ENCODE assay signal across 8 cellular contexts in the genomic region with DNA sequence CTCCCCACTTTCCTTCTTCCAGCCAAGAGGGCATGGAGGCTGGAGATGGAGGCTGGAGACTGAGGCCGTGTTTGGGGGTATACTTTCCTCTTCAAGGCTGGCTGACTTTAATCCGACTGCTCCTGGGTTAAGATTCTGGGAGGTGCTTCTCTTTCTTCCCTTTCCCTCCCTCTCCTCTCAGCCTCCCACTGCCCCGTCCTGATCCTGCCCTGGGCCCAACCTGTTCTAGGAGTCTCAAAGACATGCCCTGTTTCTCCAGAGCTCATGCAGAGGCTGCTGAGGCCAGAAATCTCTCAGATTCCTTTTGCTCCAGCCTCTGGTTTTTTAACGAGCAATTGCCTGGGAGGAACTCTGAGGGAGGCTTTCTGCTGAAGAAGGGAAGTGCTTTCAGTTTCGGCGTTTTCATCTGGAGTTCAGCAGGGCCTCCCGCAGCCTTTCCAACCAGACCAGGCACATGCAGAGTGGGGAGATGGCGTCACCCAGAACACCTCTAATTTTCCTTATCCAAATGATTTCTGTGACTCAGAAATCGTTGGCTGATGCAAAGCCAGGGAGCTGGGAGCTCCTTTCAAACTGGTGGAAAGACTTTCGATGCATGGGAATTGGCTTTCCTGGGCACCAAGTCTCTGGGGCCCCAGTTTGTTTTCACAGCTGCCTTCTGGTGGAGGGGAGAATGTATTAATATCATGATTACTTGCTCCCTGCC. TPM values are rescaled to one million over a fixed set of nuclear protein-coding genes. Genes with fewer than 3 reads are reported as not detected.
DNase-seq lines count a peak whose midpoint lies in the region; ATAC-seq and TF ChIP-seq lines count a peak whose summit lies in the region.

No MANE protein-coding gene starts in this region.

- H3K36me3 Mint-ChIP-seq in dendritic cell treated with granulocyte-macrophage colony-stimulating factor and Interleukin-4, amounts not matched to agents 40 ng/mL and 50 ng/mL, for 4 days (ENCODE audit: low read depth): no peaks in the 10 kb centered on the region
- H3K36me3 Mint-ChIP-seq in natural killer cell: no peaks in the 10 kb centered on the region

- no peaks in the 10 kb centered on the region for H3K27me3 Mint-ChIP-seq in dendritic cell treated with granulocyte-macrophage colony-stimulating factor and Interleukin-4, amounts not matched to agents 40 ng/mL and 50 ng/mL, for 4 days
- H3K27me3 Mint-ChIP-seq in natural killer cell (ENCODE audit: low read depth in 2 of 2): peaks cover 0 to 32% of the 10 kb centered on the region in 2 donors

- intact Hi-C loops in dendritic cell treated with granulocyte-macrophage colony-stimulating factor and Interleukin-4, amounts not matched to agents 40 ng/mL and 50 ng/mL, for 4 days (cut with micrococcal nuclease): no loop called here
- intact Hi-C loops in natural killer cell (cut with micrococcal nuclease): no loop called here

- TF ChIP-seq CTCF in natural killer cell (IDR thresholded peaks at IDR 0.05): no peak

- DNase-seq in ELR (ENCODE audit: low read depth) (peak; percentile 61), NCI-H2227 (lab: John Stamatoyannopoulos, UW; ENCODE audit: unreplicated experiment) (peak; percentile 43), natural killer cell (no peak), mesenteric fat pad (ENCODE audit: low spot score) (no peak), NCI-H82 treated with DMSO at 0.1 percent for 48 hours (lab: John Stamatoyannopoulos, UW; ENCODE audit: unreplicated experiment) (no peak), DMS114 treated with DMSO at 0.1 percent for 48 hours (lab: John Stamatoyannopoulos, UW; ENCODE audit: unreplicated experiment) (no peak)

- no peak for ATAC-seq in natural killer cell
- ATAC-seq in GM18909 (IDR thresholded peaks at IDR 0.05; ENCODE audit: poor library complexity, unreplicated experiment): no peak

- H3K27ac Mint-ChIP-seq in dendritic cell treated with granulocyte-macrophage colony-stimulating factor and Interleukin-4, amounts not matched to agents 40 ng/mL and 50 ng/mL, for 4 days: peak overlapping the region; percentile 98
- peak overlapping the region; percentile 43 to 73 for H3K27ac Mint-ChIP-seq in natural killer cell

- H3K9me3 Mint-ChIP-seq in dendritic cell treated with granulocyte-macrophage colony-stimulating factor and Interleukin-4, amounts not matched to agents 40 ng/mL and 50 ng/mL, for 4 days: no peaks in the 10 kb centered on the region
- no peaks in the 10 kb centered on the region for H3K9me3 Mint-ChIP-seq in natural killer cell

- peaks cover 59% of the 10 kb centered on the region for H3K4me1 Mint-ChIP-seq in dendritic cell treated with granulocyte-macrophage colony-stimulating factor and Interleukin-4, amounts not matched to agents 40 ng/mL and 50 ng/mL, for 4 days (ENCODE audit: low read depth)
- peaks cover 50 to 56% of the 10 kb centered on the region in 2 donors for H3K4me1 Mint-ChIP-seq in natural killer cell

- H3K4me3 Mint-ChIP-seq in dendritic cell treated with granulocyte-macrophage colony-stimulating factor and Interleukin-4, amounts not matched to agents 40 ng/mL and 50 ng/mL, for 4 days: peak overlapping the region; percentile 79
- H3K4me3 Mint-ChIP-seq in natural killer cell: peak overlapping the region; percentile 13

RNA-seq across cellular contexts. Expression of a gene that starts 34.5 kb away (rescaled TPM):
- total RNA-seq in natural killer cell (not detected), mesenteric fat pad (not detected)

Comparison
In these comparisons a context has a peak if more than half of its experiments do, and no peak if none do; other contexts are left out.
1. DNase-seq: peak in ELR (single experiment) and NCI-H2227 (single experiment); none in natural killer cell (single experiment), mesenteric fat pad (single experiment), NCI-H82 treated with DMSO at 0.1 percent for 48 hours (single experiment) and DMS114 treated with DMSO at 0.1 percent for 48 hours (single experiment).